ENCODE assay signal across 17 cellular contexts in the genomic region with DNA sequence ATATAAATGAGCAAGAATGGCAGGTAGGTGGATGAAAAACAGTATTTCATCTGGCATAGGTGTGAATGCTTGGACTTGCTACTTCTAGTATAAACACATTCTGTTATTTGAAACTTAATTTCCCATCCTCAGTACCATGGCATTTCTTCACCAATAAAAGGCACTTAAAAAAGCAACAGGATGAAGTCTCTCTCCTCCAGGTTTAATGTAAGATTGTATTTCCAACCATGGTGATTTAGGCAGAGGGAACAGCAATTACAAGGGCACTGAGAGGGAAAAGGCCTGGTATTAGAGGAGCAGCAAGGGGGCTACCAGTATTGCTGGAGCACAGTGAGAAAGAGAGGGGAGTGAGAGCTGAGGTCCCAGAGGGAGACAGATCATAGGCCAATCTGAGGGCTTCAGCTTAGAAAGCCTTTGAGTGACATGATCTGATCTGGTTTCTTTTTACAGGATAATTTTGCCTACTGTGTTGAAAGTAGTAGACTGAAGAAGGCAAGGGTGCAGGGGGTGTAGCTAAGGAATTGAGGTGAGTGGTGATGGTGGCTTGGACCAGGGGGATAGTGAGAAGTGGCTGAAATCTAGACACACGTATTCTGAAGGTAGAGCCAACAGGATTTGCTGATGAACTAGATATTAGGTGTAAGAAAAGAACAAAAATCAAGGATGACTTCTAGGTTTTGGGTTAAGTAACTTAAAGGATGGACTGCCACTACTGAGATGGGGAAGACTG.
DNase-seq lines count a peak whose midpoint lies in the region; ATAC-seq and TF ChIP-seq lines count a peak whose summit lies in the region.
"Had no signal": no experiment of that assay in that cellular context is flagged by ENCODE, and none has a peak within 500 bp of the region (broad histone marks: within the 10 kb centered on the region; RNA-seq: fewer than 3 reads in every experiment).

No MANE protein-coding gene starts in this region.

- H3K9ac ChIP-seq in colonic mucosa (ENCODE audit: low read depth in 2 of 2, low read length in 2 of 2): no peak overlapping the region

- no peak overlapping the region for H3K4me3 ChIP-seq in colonic mucosa
- H3K4me3 ChIP-seq: lower lobe of right lung, Peyer's patch, upper lobe of left lung had no signal

- intact Hi-C loops in colonic mucosa (cut with DNase I): loop anchor here (10.0 kb wide), 1 partner anchor 58 kb away; no protein-coding TSS in a partner anchor

- H3K4me3 Mint-ChIP-seq in stimulated activated naive CD8-positive, alpha-beta T cell treated with anti-CD3 and anti-CD28 coated beads, Interleukin-15, Interleukin-2, amounts not matched to agents 100 ng/mL and 50 ng/mL, for 24 hours: peak overlapping the region; percentile 44
- H3K4me3 Mint-ChIP-seq in stimulated activated naive CD8-positive, alpha-beta T cell treated with anti-CD3 and anti-CD28 coated beads, Interleukin-15, amount 100 ng/mL, for 72 hours: peak overlapping the region in 1 of 2 donors; percentile 9
- H3K4me3 Mint-ChIP-seq in T-helper 17 cell: no peak overlapping the region

- peak overlapping the region; percentile 23 for H3K27ac ChIP-seq in layer of hippocampus (ENCODE audit: low read depth, low read length)
- H3K27ac ChIP-seq in colonic mucosa: no peak overlapping the region
- H3K27ac ChIP-seq: lower lobe of right lung had no signal

- no peaks in the 10 kb centered on the region for H3K4me1 ChIP-seq in colonic mucosa

- no peaks in the 10 kb centered on the region for H3K27me3 Mint-ChIP-seq in stimulated activated naive CD8-positive, alpha-beta T cell treated with anti-CD3 and anti-CD28 coated beads, Interleukin-15, Interleukin-2, amounts not matched to agents 100 ng/mL and 50 ng/mL, for 24 hours
- H3K27me3 Mint-ChIP-seq in stimulated activated naive CD8-positive, alpha-beta T cell treated with anti-CD3 and anti-CD28 coated beads, Interleukin-15, amount 100 ng/mL, for 72 hours: no peaks in the 10 kb centered on the region
- H3K27me3 Mint-ChIP-seq in T-helper 17 cell: no peaks in the 10 kb centered on the region

- peaks cover 4% of the 10 kb centered on the region for H3K36me3 Mint-ChIP-seq in stimulated activated naive CD8-positive, alpha-beta T cell treated with anti-CD3 and anti-CD28 coated beads, Interleukin-15, Interleukin-2, amounts not matched to agents 100 ng/mL and 50 ng/mL, for 24 hours (ENCODE audit: low read depth)
- H3K36me3 Mint-ChIP-seq in T-helper 17 cell (ENCODE audit: low read depth): no peaks in the 10 kb centered on the region

- H3K9me3 Mint-ChIP-seq in stimulated activated naive CD8-positive, alpha-beta T cell treated with anti-CD3 and anti-CD28 coated beads, Interleukin-15, Interleukin-2, amounts not matched to agents 100 ng/mL and 50 ng/mL, for 24 hours: no peaks in the 10 kb centered on the region
- H3K9me3 Mint-ChIP-seq in stimulated activated naive CD8-positive, alpha-beta T cell treated with anti-CD3 and anti-CD28 coated beads, Interleukin-15, amount 100 ng/mL, for 72 hours: no peaks in the 10 kb centered on the region

- peaks cover 59% of the 10 kb centered on the region for H3K4me1 Mint-ChIP-seq in stimulated activated naive CD8-positive, alpha-beta T cell treated with anti-CD3 and anti-CD28 coated beads, Interleukin-15, Interleukin-2, amounts not matched to agents 100 ng/mL and 50 ng/mL, for 24 hours (ENCODE audit: low read depth)
- peaks cover 47% of the 10 kb centered on the region for H3K4me1 Mint-ChIP-seq in stimulated activated naive CD8-positive, alpha-beta T cell treated with anti-CD3 and anti-CD28 coated beads, Interleukin-15, amount 100 ng/mL, for 72 hours
- peaks cover 29% of the 10 kb centered on the region for H3K4me1 Mint-ChIP-seq in T-helper 17 cell

- no peaks in the 10 kb centered on the region for H3K36me3 ChIP-seq in colonic mucosa
- H3K36me3 ChIP-seq: lower lobe of right lung, Peyer's patch, upper lobe of left lung had no signal

- no peak for DNase-seq in stimulated activated naive CD8-positive, alpha-beta T cell treated with anti-CD3 and anti-CD28 coated beads, Interleukin-15, amount 100 ng/mL, for 72 hours
- DNase-seq in T-helper 17 cell (no peak), NCI-H1417 treated with DMSO at 0.1 percent for 48 hours (lab: John Stamatoyannopoulos, UW) (no peak), C1 segment of cervical spinal cord (lab: John Stamatoyannopoulos, UW) (no peak), AG20443 (ENCODE audit: low spot score) (no peak), colonic mucosa (no peak)
- DNase-seq: activated CD4-positive, alpha-beta T cell treated with anti-CD3 and anti-CD28 coated beads, Interleukin-2, amount 50 U/mL, for 4 hours; activated naive CD4-positive, alpha-beta T cell treated with anti-CD3 and anti-CD28 coated beads, Interleukin-2, amount 50 U/mL, for 16 hours; hippocampal formation; lower lobe of right lung; NCI-H226; Peyer's patch; small intestine; upper lobe of left lung had no signal

- no peak for ATAC-seq in stimulated activated naive CD8-positive, alpha-beta T cell treated with anti-CD3 and anti-CD28 coated beads, Interleukin-15, amount 100 ng/mL, for 72 hours
- ATAC-seq in T-helper 17 cell: no peak
- ATAC-seq: esophagus mucosa had no signal

- TF ChIP-seq CTCF in colonic mucosa (IDR thresholded peaks at IDR 0.05): no peak

- no peaks in the 10 kb centered on the region for H3K9me3 ChIP-seq in T-helper 17 cell (ENCODE audit: control insufficient read depth, low read length, poor library complexity, severe bottlenecking)
- no peaks in the 10 kb centered on the region for H3K9me3 ChIP-seq in colonic mucosa
- H3K9me3 ChIP-seq: lower lobe of right lung, Peyer's patch, upper lobe of left lung had no signal

- peak overlapping the region; percentile 87 for H3K27ac Mint-ChIP-seq in stimulated activated naive CD8-positive, alpha-beta T cell treated with anti-CD3 and anti-CD28 coated beads, Interleukin-15, Interleukin-2, amounts not matched to agents 100 ng/mL and 50 ng/mL, for 24 hours
- peak overlapping the region in 1 of 2 donors; percentile 82 for H3K27ac Mint-ChIP-seq in stimulated activated naive CD8-positive, alpha-beta T cell treated with anti-CD3 and anti-CD28 coated beads, Interleukin-15, amount 100 ng/mL, for 72 hours
- peak overlapping the region; percentile 42 for H3K27ac Mint-ChIP-seq in T-helper 17 cell

- no peaks in the 10 kb centered on the region for H3K27me3 ChIP-seq in layer of hippocampus (ENCODE audit: control insufficient read depth, insufficient read depth, low read length)
- no peaks in the 10 kb centered on the region for H3K27me3 ChIP-seq in colonic mucosa
- H3K27me3 ChIP-seq: Peyer's patch, upper lobe of left lung had no signal
